9 cellular contexts compared by ENCODE assay signal in the genomic region with DNA sequence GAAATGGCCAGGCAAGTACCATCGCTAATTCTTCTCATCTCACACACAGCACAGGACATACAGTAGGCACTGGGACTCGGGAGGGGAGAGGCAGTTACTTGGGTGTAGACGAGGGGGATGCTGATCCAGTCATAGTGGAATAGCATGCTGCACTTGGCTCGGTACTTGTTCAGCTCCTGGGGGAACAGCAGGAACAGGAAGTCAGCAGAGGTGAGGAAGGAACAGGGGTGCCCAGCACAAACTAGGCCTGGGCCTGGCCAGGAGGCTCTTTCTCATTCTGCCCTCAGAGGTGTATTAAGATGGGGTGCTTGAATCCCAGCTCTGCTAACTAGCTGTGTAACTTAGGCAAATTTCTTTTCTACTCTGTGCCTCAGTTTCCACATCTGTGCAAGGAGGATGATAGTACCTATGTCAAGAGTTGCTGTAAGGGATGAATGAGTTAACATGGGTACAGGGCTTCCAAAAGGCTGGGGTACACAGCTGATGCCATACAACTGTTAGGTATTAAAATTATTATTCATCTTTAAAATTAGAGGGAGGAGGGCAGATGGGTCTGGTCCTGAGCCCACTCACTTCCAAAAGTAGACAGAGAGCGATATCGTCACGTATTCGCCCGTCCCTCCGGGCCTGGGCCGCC.
DNase-seq lines count a peak whose midpoint lies in the region; ATAC-seq and TF ChIP-seq lines count a peak whose summit lies in the region.
"Had no signal": no experiment of that assay in that cellular context is flagged by ENCODE, and none has a peak within 500 bp of the region (broad histone marks: within the 10 kb centered on the region; RNA-seq: fewer than 3 reads in every experiment).

No MANE protein-coding gene starts in this region.

- TF ChIP-seq CTCF in GM12864 (IDR thresholded peaks at IDR 0.05; ENCODE audit: low read depth, low read length, missing control alignments) (no peak), SU-DHL-6 (IDR thresholded peaks at IDR 0.05; ENCODE audit: insufficient read depth, low read length, poor library complexity, severe bottlenecking) (no peak), fibroblast of pulmonary artery (IDR thresholded peaks at IDR 0.05; ENCODE audit: low read length, missing control alignments) (no peak)

- peak overlapping the region; percentile 87 for H2AFZ ChIP-seq in SU-DHL-6 (ENCODE audit: low read depth, low read length, severe bottlenecking)

- H3K36me3 ChIP-seq in SU-DHL-6 (ENCODE audit: low read length) (no peaks in the 10 kb centered on the region), rectal smooth muscle tissue (ENCODE audit: control insufficient read depth, insufficient read depth, low read length) (peaks cover 3% of the 10 kb centered on the region)

- DNase-seq in GM12864 (ENCODE audit: low read depth) (no peak), fibroblast of pulmonary artery (ENCODE audit: low read depth) (no peak)
- no peak for DNase-seq in activated effector memory CD4-positive, alpha-beta T cell treated with Interleukin-2 at 50 U/mL for 16 hours

- H3K27ac ChIP-seq in SU-DHL-6 (ENCODE audit: low read depth, low read length) = no peak overlapping the region
- H3K27ac ChIP-seq in rectal smooth muscle tissue (ENCODE audit: low read depth, low read length) = no peak overlapping the region
- H3K27ac ChIP-seq: RWPE1 had no signal

- ATAC-seq in GM19324 (IDR thresholded peaks at IDR 0.05; ENCODE audit: low FRiP score, unreplicated experiment) (no peak), HG03159 (IDR thresholded peaks at IDR 0.05; ENCODE audit: unreplicated experiment) (no peak), HG03565 (IDR thresholded peaks at IDR 0.05; ENCODE audit: unreplicated experiment) (no peak)

- H4K20me1 ChIP-seq in SU-DHL-6 (ENCODE audit: low read depth, low read length) = no peaks in the 10 kb centered on the region

- H3K4me3 ChIP-seq in GM12864 (ENCODE audit: low read depth, low read length) = peak overlapping the region; percentile 56
- peak overlapping the region; percentile 45 for H3K4me3 ChIP-seq in SU-DHL-6 (ENCODE audit: insufficient read depth, low read length, poor library complexity, severe bottlenecking)
- H3K4me3 ChIP-seq in fibroblast of pulmonary artery (replicated peaks; ENCODE audit: low read depth, low read length) = peak overlapping the region; percentile 45
- H3K4me3 ChIP-seq in rectal smooth muscle tissue (ENCODE audit: low read length) = peak overlapping the region; percentile 75

- H3K79me2 ChIP-seq in SU-DHL-6 (ENCODE audit: insufficient read depth, low read length) = no peaks in the 10 kb centered on the region

- H3K4me1 ChIP-seq in rectal smooth muscle tissue (ENCODE audit: control insufficient read depth, insufficient read depth, low read length) = peaks cover 10% of the 10 kb centered on the region

- peak overlapping the region; percentile 50 for H3K9ac ChIP-seq in SU-DHL-6 (ENCODE audit: low read length)
- H3K9ac ChIP-seq in rectal smooth muscle tissue (ENCODE audit: low read length) = no peak overlapping the region

- H3K9me2 ChIP-seq in SU-DHL-6 (replicated peaks; ENCODE audit: insufficient read depth, low read length) = no peaks in the 10 kb centered on the region

- peak overlapping the region; percentile 64 for H3K4me2 ChIP-seq in SU-DHL-6 (ENCODE audit: low read depth, low read length, poor library complexity, severe bottlenecking)

- peaks cover 58% of the 10 kb centered on the region for H3F3A ChIP-seq in SU-DHL-6 (ENCODE audit: insufficient read depth)

- H3K9me3 ChIP-seq in SU-DHL-6 (ENCODE audit: insufficient read depth, low read length) = no peaks in the 10 kb centered on the region

- no peaks in the 10 kb centered on the region for H3K27me3 ChIP-seq in SU-DHL-6 (ENCODE audit: low read length)
- H3K27me3 ChIP-seq in rectal smooth muscle tissue (ENCODE audit: control insufficient read depth, insufficient read depth, low read length) = no peaks in the 10 kb centered on the region
